ENCODE assay signal across 1 cellular context in the genomic region with DNA sequence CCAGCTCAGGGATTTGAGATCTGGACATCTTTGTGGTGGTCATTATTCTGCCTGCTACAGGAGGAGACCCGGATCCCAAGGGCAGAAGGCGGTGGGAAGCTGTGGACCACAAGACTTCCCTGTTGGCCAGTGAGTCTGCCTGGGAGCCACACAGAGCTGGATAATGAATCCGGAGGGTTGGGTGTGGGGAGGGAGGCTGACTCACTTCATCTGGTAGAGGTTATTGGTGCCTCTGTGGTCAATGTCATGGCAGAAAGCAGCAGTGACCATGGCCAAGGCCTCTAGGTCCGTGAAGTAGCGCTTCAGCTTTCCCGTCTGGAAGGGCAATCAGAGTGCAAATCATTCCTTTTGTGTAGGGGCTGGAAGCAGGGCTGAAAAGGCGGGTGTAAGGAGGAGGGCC.
TF ChIP-seq lines count a peak whose summit lies in the region.

No MANE protein-coding gene starts in this region.

TF ChIP-seq in IMR-90, 13 proteins besides CTCF, POLR2A, EP300 and RAD21:
- TF ChIP-seq SMC3 (IDR thresholded peaks at IDR 0.05; ENCODE audit: low read depth, low read length) (no peak), USF2 (IDR thresholded peaks at IDR 0.05; ENCODE audit: low read depth, low read length) (no peak), RFX5 (IDR thresholded peaks at IDR 0.05; ENCODE audit: low read depth, low read length) (no peak), BHLHE40 (IDR thresholded peaks at IDR 0.05; ENCODE audit: low read depth, low read length) (no peak), CHD1 (IDR thresholded peaks at IDR 0.05; ENCODE audit: low read depth, low read length) (no peak)
